ENCODE assay signal across 1 cellular context in genomic region chr3:13245579-13245978, GRCh38.
TF ChIP-seq lines count a peak whose summit lies in the region.

No MANE protein-coding gene starts in this region.

TF ChIP-seq in K562, 482 proteins besides CTCF, POLR2A, EP300 and RAD21 (continued from another document):
- TF ChIP-seq, protein P1, sequence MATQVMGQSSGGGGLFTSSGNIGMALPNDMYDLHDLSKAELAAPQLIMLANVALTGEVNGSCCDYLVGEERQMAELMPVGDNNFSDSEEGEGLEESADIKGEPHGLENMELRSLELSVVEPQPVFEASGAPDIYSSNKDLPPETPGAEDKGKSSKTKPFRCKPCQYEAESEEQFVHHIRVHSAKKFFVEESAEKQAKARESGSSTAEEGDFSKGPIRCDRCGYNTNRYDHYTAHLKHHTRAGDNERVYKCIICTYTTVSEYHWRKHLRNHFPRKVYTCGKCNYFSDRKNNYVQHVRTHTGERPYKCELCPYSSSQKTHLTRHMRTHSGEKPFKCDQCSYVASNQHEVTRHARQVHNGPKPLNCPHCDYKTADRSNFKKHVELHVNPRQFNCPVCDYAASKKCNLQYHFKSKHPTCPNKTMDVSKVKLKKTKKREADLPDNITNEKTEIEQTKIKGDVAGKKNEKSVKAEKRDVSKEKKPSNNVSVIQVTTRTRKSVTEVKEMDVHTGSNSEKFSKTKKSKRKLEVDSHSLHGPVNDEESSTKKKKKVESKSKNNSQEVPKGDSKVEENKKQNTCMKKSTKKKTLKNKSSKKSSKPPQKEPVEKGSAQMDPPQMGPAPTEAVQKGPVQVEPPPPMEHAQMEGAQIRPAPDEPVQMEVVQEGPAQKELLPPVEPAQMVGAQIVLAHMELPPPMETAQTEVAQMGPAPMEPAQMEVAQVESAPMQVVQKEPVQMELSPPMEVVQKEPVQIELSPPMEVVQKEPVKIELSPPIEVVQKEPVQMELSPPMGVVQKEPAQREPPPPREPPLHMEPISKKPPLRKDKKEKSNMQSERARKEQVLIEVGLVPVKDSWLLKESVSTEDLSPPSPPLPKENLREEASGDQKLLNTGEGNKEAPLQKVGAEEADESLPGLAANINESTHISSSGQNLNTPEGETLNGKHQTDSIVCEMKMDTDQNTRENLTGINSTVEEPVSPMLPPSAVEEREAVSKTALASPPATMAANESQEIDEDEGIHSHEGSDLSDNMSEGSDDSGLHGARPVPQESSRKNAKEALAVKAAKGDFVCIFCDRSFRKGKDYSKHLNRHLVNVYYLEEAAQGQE (CRISPR knock-in tag; IDR thresholded peaks at IDR 0.05; ENCODE audit: low read depth), result no peak
- no peak for TF ChIP-seq KDM1A (IDR thresholded peaks at IDR 0.05)
